In the genomic region with DNA sequence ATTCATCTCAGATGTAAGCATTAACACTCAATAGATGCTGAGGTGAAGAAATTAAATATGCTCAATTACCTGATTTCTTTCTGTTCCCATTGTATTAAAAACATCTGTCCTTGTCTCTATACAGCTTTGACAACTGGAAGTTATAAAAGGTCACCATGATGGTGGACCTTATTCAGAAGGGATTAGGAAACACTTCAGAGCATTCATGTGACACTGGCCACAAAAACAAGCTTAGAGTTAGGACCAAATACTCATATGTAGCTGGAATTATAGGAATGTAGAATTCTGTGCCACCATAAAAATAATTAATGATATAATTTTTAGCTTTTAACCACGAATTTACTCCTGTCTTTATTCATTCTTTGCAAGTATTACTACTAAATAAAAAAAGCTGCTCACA, we compare ENCODE assay signal across 21 cellular contexts.
"Had no signal": no experiment of that assay in that cellular context is flagged by ENCODE, and none has a peak within 500 bp of the region (broad histone marks: within the 10 kb centered on the region; RNA-seq: fewer than 3 reads in every experiment).

No MANE protein-coding gene starts in this region.

- H2AFZ ChIP-seq: hepatocyte had no signal

- H3K4me2 ChIP-seq: hepatocyte, smooth muscle cell had no signal

- H3K27me3 ChIP-seq: brain microvascular endothelial cell, hepatocyte had no signal

- H3K4me3 Mint-ChIP-seq: activated CD4-positive, alpha-beta T cell treated with anti-CD3 and anti-CD28 coated beads, Interleukin-2, amount 10 ng/mL, durations not matched to agents 24 days and 14 days; activated CD8-positive, alpha-beta T cell treated with anti-CD3 and anti-CD28 coated beads for 36 hours; activated naive CD8-positive, alpha-beta T cell treated with anti-CD3 and anti-CD28 coated beads for 36 hours; activated T-helper 17 cell treated with anti-CD3 and anti-CD28 coated beads, Interleukin-2, amount 50 U/mL, for 72 hours; central memory CD8-positive, alpha-beta T cell; neural crest cell had no signal

- H3K27ac ChIP-seq: brain microvascular endothelial cell, hepatocyte, lower lobe of right lung had no signal

- H3K27me3 Mint-ChIP-seq: activated CD4-positive, alpha-beta T cell treated with anti-CD3 and anti-CD28 coated beads, Interleukin-2, amount 10 ng/mL, durations not matched to agents 24 days and 14 days; activated CD8-positive, alpha-beta T cell treated with anti-CD3 and anti-CD28 coated beads for 36 hours; activated naive CD8-positive, alpha-beta T cell treated with anti-CD3 and anti-CD28 coated beads for 36 hours; activated T-helper 17 cell treated with anti-CD3 and anti-CD28 coated beads, Interleukin-2, amount 50 U/mL, for 72 hours; central memory CD8-positive, alpha-beta T cell; progenitor cell of endocrine pancreas had no signal

- H3K27ac Mint-ChIP-seq: activated CD8-positive, alpha-beta T cell treated with anti-CD3 and anti-CD28 coated beads for 36 hours; activated naive CD8-positive, alpha-beta T cell treated with anti-CD3 and anti-CD28 coated beads for 36 hours; activated T-helper 17 cell treated with anti-CD3 and anti-CD28 coated beads, Interleukin-2, amount 50 U/mL, for 72 hours; progenitor cell of endocrine pancreas had no signal

- H3K9me3 ChIP-seq: lower lobe of right lung had no signal

- H3K4me3 ChIP-seq: hepatocyte, lower lobe of right lung, smooth muscle cell had no signal

- DNase-seq: activated CD4-positive, alpha-beta T cell treated with anti-CD3 and anti-CD28 coated beads, Interleukin-2, amount 10 ng/mL, durations not matched to agents 24 days and 14 days; activated CD4-positive, CD25-positive, alpha-beta regulatory T cell; activated CD8-positive, alpha-beta T cell treated with anti-CD3 and anti-CD28 coated beads for 36 hours; activated naive CD4-positive, alpha-beta T cell; activated naive CD8-positive, alpha-beta T cell treated with anti-CD3 and anti-CD28 coated beads for 36 hours; activated T-cell treated with anti-CD3 and anti-CD28 coated beads, Interleukin-2, amount 50 U/mL, for 1 hour; brain microvascular endothelial cell; cortex of kidney; erythroblast; islet precursor cell; lower lobe of right lung; right cardiac atrium; stimulated activated naive CD4-positive, alpha-beta T cell; T1000 had no signal

- H3K9me3 Mint-ChIP-seq: activated CD8-positive, alpha-beta T cell treated with anti-CD3 and anti-CD28 coated beads for 36 hours; activated naive CD8-positive, alpha-beta T cell treated with anti-CD3 and anti-CD28 coated beads for 36 hours; activated T-helper 17 cell treated with anti-CD3 and anti-CD28 coated beads, Interleukin-2, amount 50 U/mL, for 72 hours; central memory CD8-positive, alpha-beta T cell; neural crest cell had no signal

- FAIRE-seq: endometrium had no signal

- ATAC-seq: activated CD8-positive, alpha-beta T cell treated with anti-CD3 and anti-CD28 coated beads for 36 hours; activated T-helper 17 cell treated with anti-CD3 and anti-CD28 coated beads, Interleukin-2, amount 50 U/mL, for 72 hours; lower lobe of right lung; right cardiac atrium had no signal

- H3K4me1 Mint-ChIP-seq: neural crest cell had no signal
